12 cellular contexts compared by ENCODE assay signal in the genomic region with DNA sequence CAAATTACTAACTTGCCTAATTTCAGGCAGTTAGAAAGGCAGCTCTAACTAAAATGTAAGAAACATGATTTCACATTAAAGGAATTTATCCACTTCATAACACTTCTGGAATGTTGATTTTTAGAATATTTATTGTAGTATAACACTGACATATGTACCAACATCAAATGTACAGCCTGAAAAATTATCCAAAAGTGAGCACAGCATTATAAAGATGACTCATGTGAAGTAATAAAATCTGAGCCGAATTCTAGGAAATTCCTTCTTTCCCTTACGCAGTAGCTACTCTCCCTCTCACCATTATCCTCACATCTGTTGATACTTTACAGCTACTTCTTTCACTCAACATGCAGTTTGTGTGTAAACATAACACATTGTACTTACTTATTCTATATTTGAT.
DNase-seq lines count a peak whose midpoint lies in the region; ATAC-seq, FAIRE-seq and TF ChIP-seq lines count a peak whose summit lies in the region.
"Had no signal": no experiment of that assay in that cellular context is flagged by ENCODE, and none has a peak within 500 bp of the region (broad histone marks: within the 10 kb centered on the region; RNA-seq: fewer than 3 reads in every experiment).

No MANE protein-coding gene starts in this region.

- FAIRE-seq in astrocyte (lab: Jason Lieb, UNC): peak; percentile 37

- H4K20me1 ChIP-seq in astrocyte (ENCODE audit: insufficient read depth, low read length): no peaks in the 10 kb centered on the region
- H4K20me1 ChIP-seq: BLaER1 treated with 17β-estradiol and CSF1 and Interleukin-3, amounts not matched to agents 10 nM and 100 nM had no signal

- H3K4me3 ChIP-seq in breast epithelium (no peak overlapping the region), astrocyte (ENCODE audit: insufficient read depth, low read depth, low read length) (no peak overlapping the region), H7 (ENCODE audit: insufficient read depth, low read depth, low read length) (no peak overlapping the region), foreskin fibroblast (ENCODE audit: low read depth in 1 of 2, low read length in 2 of 2) (no peak overlapping the region)
- H3K4me3 ChIP-seq: BLaER1 treated with 17β-estradiol and CSF1 and Interleukin-3, amounts not matched to agents 10 nM and 100 nM had no signal

- intact Hi-C loops in MCF 10A (cut with micrococcal nuclease) (no loop called here), breast epithelium (cut with DNase I; ENCODE audit: low total_unique reads) (no loop called here)

- H3K9me3 Mint-ChIP-seq in MCF 10A (ENCODE audit: unreplicated experiment) (no peaks in the 10 kb centered on the region), astrocyte (ENCODE audit: unreplicated experiment) (no peaks in the 10 kb centered on the region)

- H3K9ac ChIP-seq in astrocyte (ENCODE audit: low read length): no peak overlapping the region
- H3K9ac ChIP-seq: BLaER1 treated with 17β-estradiol and CSF1 and Interleukin-3, amounts not matched to agents 10 nM and 100 nM had no signal

- TF ChIP-seq CTCF in MCF 10A (IDR thresholded peaks at IDR 0.05; ENCODE audit: unreplicated experiment) (no peak), breast epithelium (IDR thresholded peaks at IDR 0.05) (no peak), astrocyte (IDR thresholded peaks at IDR 0.05; ENCODE audit: insufficient read depth, low read depth, low read length) (no peak), foreskin fibroblast (IDR thresholded peaks at IDR 0.05; ENCODE audit: low read depth, low read length) (no peak)

- H3K4me1 Mint-ChIP-seq in MCF 10A (ENCODE audit: insufficient read depth, unreplicated experiment) (no peaks in the 10 kb centered on the region), astrocyte (ENCODE audit: low read depth, unreplicated experiment) (no peaks in the 10 kb centered on the region)
- H3K4me1 Mint-ChIP-seq: CD4-positive, CD25-positive, alpha-beta regulatory T cell; IgD-negative memory B cell had no signal

- no TSS peak for BruUV-seq in MCF 10A (replicated peaks; lab: Mats Ljungman, UMichigan)

- DNase-seq in MCF 10A (ENCODE audit: unreplicated experiment): peak; percentile 18
- no peak for DNase-seq in breast epithelium (ENCODE audit: low spot score in 2 of 2)
- no peak for DNase-seq in astrocyte (ENCODE audit: low read depth)
- peak; percentile 1 for DNase-seq in kidney tubule cell (ENCODE audit: low spot score)
- no peak for DNase-seq in NCI-H226
- no peak for DNase-seq in H7
- no peak for DNase-seq in foreskin fibroblast
- DNase-seq: CD4-positive, CD25-positive, alpha-beta regulatory T cell had no signal

- H3K79me2 ChIP-seq in astrocyte (ENCODE audit: insufficient read depth, low read length): no peaks in the 10 kb centered on the region

- no peak overlapping the region for H2AFZ ChIP-seq in astrocyte (ENCODE audit: low read depth, low read length)

- H3K27me3 Mint-ChIP-seq in MCF 10A (ENCODE audit: insufficient read depth, unreplicated experiment) (peaks cover 60% of the 10 kb centered on the region), astrocyte (ENCODE audit: low read depth, unreplicated experiment) (no peaks in the 10 kb centered on the region)
- H3K27me3 Mint-ChIP-seq: CD4-positive, CD25-positive, alpha-beta regulatory T cell; IgD-negative memory B cell had no signal

- no peak overlapping the region for H3K27ac Mint-ChIP-seq in MCF 10A (ENCODE audit: low read depth, unreplicated experiment)
- H3K27ac Mint-ChIP-seq in astrocyte (ENCODE audit: unreplicated experiment): no peak overlapping the region
- H3K27ac Mint-ChIP-seq: CD4-positive, CD25-positive, alpha-beta regulatory T cell; IgD-negative memory B cell had no signal

- CTCF ChIA-PET in MCF 10A (lab: Yijun Ruan, JAX): interaction anchor here (0.6 to 1.5 kb wide), 2 partner anchors 10 to 1130 kb away, joined by 3 to 8 read pairs; no protein-coding TSS in a partner anchor

- H3K4me1 ChIP-seq in breast epithelium (no peaks in the 10 kb centered on the region), astrocyte (ENCODE audit: insufficient read depth, low read length) (no peaks in the 10 kb centered on the region)
- H3K4me1 ChIP-seq: BLaER1 treated with 17β-estradiol and CSF1 and Interleukin-3, amounts not matched to agents 10 nM and 100 nM had no signal

- H3K36me3 Mint-ChIP-seq in MCF 10A (ENCODE audit: insufficient read depth, unreplicated experiment): no peaks in the 10 kb centered on the region
- H3K36me3 Mint-ChIP-seq in astrocyte (ENCODE audit: low read depth, unreplicated experiment): no peaks in the 10 kb centered on the region
- H3K36me3 Mint-ChIP-seq: CD4-positive, CD25-positive, alpha-beta regulatory T cell had no signal

- ATAC-seq in HG03039 (IDR thresholded peaks at IDR 0.05; ENCODE audit: unreplicated experiment): no peak

- no peak for TF ChIP-seq POLR2A in breast epithelium (IDR thresholded peaks at IDR 0.05)

- no peaks in the 10 kb centered on the region for H3K36me3 ChIP-seq in breast epithelium
- no peaks in the 10 kb centered on the region for H3K36me3 ChIP-seq in astrocyte (ENCODE audit: insufficient read depth, low read length)
- no peaks in the 10 kb centered on the region for H3K36me3 ChIP-seq in H7 (replicated peaks; ENCODE audit: control insufficient read depth, insufficient read depth, low read length)
- H3K36me3 ChIP-seq: BLaER1 treated with 17β-estradiol and CSF1 and Interleukin-3, amounts not matched to agents 10 nM and 100 nM had no signal

- no peak overlapping the region for H3K27ac ChIP-seq in breast epithelium
- H3K27ac ChIP-seq in astrocyte (ENCODE audit: low read depth, low read length): no peak overlapping the region
- H3K27ac ChIP-seq: 22Rv1; BLaER1 treated with 17β-estradiol and CSF1 and Interleukin-3, amounts not matched to agents 10 nM and 100 nM had no signal

- H3K4me3 Mint-ChIP-seq in MCF 10A (ENCODE audit: unreplicated experiment) (no peak overlapping the region), astrocyte (ENCODE audit: unreplicated experiment) (no peak overlapping the region)
- H3K4me3 Mint-ChIP-seq: CD4-positive, CD25-positive, alpha-beta regulatory T cell; IgD-negative memory B cell had no signal

- H3K4me2 ChIP-seq in astrocyte (ENCODE audit: low read length): no peak overlapping the region
- H3K4me2 ChIP-seq: BLaER1 treated with 17β-estradiol and CSF1 and Interleukin-3, amounts not matched to agents 10 nM and 100 nM had no signal

- H3K9me3 ChIP-seq in breast epithelium (no peaks in the 10 kb centered on the region), astrocyte (ENCODE audit: insufficient read depth, low read depth, low read length) (no peaks in the 10 kb centered on the region)
- H3K9me3 ChIP-seq: BLaER1 treated with 17β-estradiol and CSF1 and Interleukin-3, amounts not matched to agents 10 nM and 100 nM had no signal

- H3K27me3 ChIP-seq in breast epithelium (no peaks in the 10 kb centered on the region), astrocyte (ENCODE audit: insufficient read depth, low read length) (no peaks in the 10 kb centered on the region), H7 (ENCODE audit: control insufficient read depth, insufficient read depth, low read length) (no peaks in the 10 kb centered on the region)
- H3K27me3 ChIP-seq: BLaER1 treated with 17β-estradiol and CSF1 and Interleukin-3, amounts not matched to agents 10 nM and 100 nM had no signal

- POLR2A ChIA-PET in MCF 10A (lab: Yijun Ruan, JAX): no interaction called here

Comparison
In these comparisons a context has a peak if more than half of its experiments do, and no peak if none do; other contexts are left out.
1. DNase-seq: peak in MCF 10A (single experiment) and kidney tubule cell (single experiment); none in breast epithelium (0 of 2), astrocyte (single experiment), NCI-H226 (single experiment), H7 (single experiment) and foreskin fibroblast (0 of 2).